In the genomic region with DNA sequence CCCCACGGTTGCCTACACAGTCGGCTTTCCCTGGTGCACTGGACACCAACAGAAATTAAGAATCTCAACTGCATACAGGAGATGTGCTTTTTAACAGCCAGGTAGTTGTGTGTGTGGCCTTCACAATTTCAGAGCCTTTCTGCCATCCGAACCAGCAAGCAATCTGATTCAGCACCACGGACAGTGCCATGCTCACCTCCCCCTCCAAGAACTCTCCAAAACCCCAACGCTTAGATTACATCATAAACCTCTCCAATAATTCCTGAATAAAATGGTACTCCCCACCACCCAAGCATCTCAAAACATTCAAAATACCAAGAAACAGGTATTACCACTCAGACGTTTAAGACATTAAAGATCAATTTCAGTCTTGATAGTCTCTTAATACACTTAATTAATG, we compare ENCODE assay signal across 10 cellular contexts. TPM values are rescaled to one million over a fixed set of nuclear protein-coding genes. Genes with fewer than 3 reads are reported as not detected.
A peak's percentile ranks its signal among the peaks of the same experiment; 100 is the strongest.
DNase-seq lines count a peak whose midpoint lies in the region; ATAC-seq, FAIRE-seq and TF ChIP-seq lines count a peak whose summit lies in the region.
"Had no signal": no experiment of that assay in that cellular context is flagged by ENCODE, and none has a peak within 500 bp of the region (broad histone marks: within the 10 kb centered on the region; RNA-seq: fewer than 3 reads in every experiment).

No MANE protein-coding gene starts in this region.

- TF ChIP-seq RAD21 in SK-N-SH (IDR thresholded peaks at IDR 0.05; ENCODE audit: low read length) = no peak

- no peak overlapping the region for H2AFZ ChIP-seq in SK-N-SH (ENCODE audit: low read depth)

- H3K9ac ChIP-seq in SK-N-SH = no peak overlapping the region

- peaks cover 0 to 2% of the 10 kb centered on the region in 2 experiments; a peak in 1 of 4 replicates for H3K4me1 ChIP-seq in SK-N-SH (ENCODE audit: control insufficient read depth in 1 of 2, insufficient read depth in 2 of 2, low read depth in 1 of 2, low read length in 1 of 2)

- no peaks in the 10 kb centered on the region for H3K9me3 ChIP-seq in SK-N-SH
- H3K9me3 ChIP-seq: tibial artery had no signal

- TF ChIP-seq CTCF in GM12865 (IDR thresholded peaks at IDR 0.05; ENCODE audit: insufficient read depth, low read depth, low read length, missing control alignments) = no peak
- TF ChIP-seq CTCF in SK-N-SH (IDR thresholded peaks at IDR 0.05) = no peak
- TF ChIP-seq CTCF in cardiac fibroblast (IDR thresholded peaks at IDR 0.05; ENCODE audit: low read depth, low read length) = no peak
- TF ChIP-seq CTCF in D721Med (IDR thresholded peaks at IDR 0.05; ENCODE audit: insufficient read depth, missing control alignments) = no peak

- H3K27ac ChIP-seq in SK-N-SH (ENCODE audit: low read depth in 2 of 2, low read length in 1 of 2) = no peak overlapping the region
- H3K27ac ChIP-seq: tibial artery had no signal

- no peaks in the 10 kb centered on the region for H3F3A ChIP-seq in SK-N-SH (replicated peaks; ENCODE audit: insufficient read depth)

- POLR2A ChIA-PET in SK-N-SH (lab: Yijun Ruan, JAX) = no interaction called here

- peaks cover 100% of the 10 kb centered on the region for H4K20me1 ChIP-seq in SK-N-SH (ENCODE audit: insufficient read depth)

- H3K36me3 ChIP-seq in SK-N-SH (replicated peaks in 1 of 2; ENCODE audit: control insufficient read depth in 1 of 2, insufficient read depth in 2 of 2, low read length in 1 of 2) = peaks cover 21 to 22% of the 10 kb centered on the region in 2 experiments

- FAIRE-seq in D721Med (lab: Jason Lieb, UNC) = no peak
- FAIRE-seq: endometrium had no signal

- WGBS in SK-N-SH (ENCODE audit: low lambda C conversion rate) = 71% methylated on average over 6 of the region's 6 CpGs

- no peak overlapping the region for H3K4me3 ChIP-seq in GM12865 (ENCODE audit: low read depth, low read length)
- H3K4me3 ChIP-seq in SK-N-SH (ENCODE audit: low read depth in 2 of 2, low read length in 1 of 2) = no peak overlapping the region
- H3K4me3 ChIP-seq in cardiac fibroblast (replicated peaks in 1 of 2; ENCODE audit: low read depth in 2 of 2, low read length in 2 of 2) = no peak overlapping the region
- H3K4me3 ChIP-seq: tibial artery had no signal

- H3K27me3 ChIP-seq in SK-N-SH (ENCODE audit: insufficient read depth) = no peaks in the 10 kb centered on the region
- H3K27me3 ChIP-seq: tibial artery had no signal

- DNase-seq in GM12865 (ENCODE audit: low read depth) (peak; percentile 65), SK-N-SH (no peak), cardiac fibroblast (ENCODE audit: low read depth in 2 of 2) (peak; percentile 66 to 75), myocyte (ENCODE audit: low read depth) (peak; percentile 71), D721Med (ENCODE audit: insufficient read length, low spot score) (no peak), foreskin melanocyte (no peak)

- ATAC-seq in GM18873 (IDR thresholded peaks at IDR 0.05; ENCODE audit: low FRiP score, unreplicated experiment) (no peak), GM18858 (IDR thresholded peaks at IDR 0.05; ENCODE audit: unreplicated experiment) (no peak)

- TF ChIP-seq EP300 in SK-N-SH (IDR thresholded peaks at IDR 0.05; ENCODE audit: borderline replicate concordance in 1 of 2, low read depth in 1 of 2, low read length in 1 of 2) = no peak

- H3K79me2 ChIP-seq in SK-N-SH (ENCODE audit: insufficient read depth) = peaks cover 100% of the 10 kb centered on the region

- CTCF ChIA-PET in SK-N-SH (lab: Yijun Ruan, JAX) = interaction anchor here (1.4 to 1.5 kb wide), 2 partner anchors 26 to 77 kb away, joined by 4 read pairs; no protein-coding TSS in a partner anchor

- H3K4me2 ChIP-seq in SK-N-SH = no peak overlapping the region

- no peaks in the 10 kb centered on the region for H3K9me2 ChIP-seq in SK-N-SH

TF ChIP-seq in SK-N-SH, 30 proteins besides CTCF, POLR2A, EP300 and RAD21:
- no peak for TF ChIP-seq NFIC (IDR thresholded peaks at IDR 0.05; ENCODE audit: borderline replicate concordance)
- TF ChIP-seq, protein P1, sequence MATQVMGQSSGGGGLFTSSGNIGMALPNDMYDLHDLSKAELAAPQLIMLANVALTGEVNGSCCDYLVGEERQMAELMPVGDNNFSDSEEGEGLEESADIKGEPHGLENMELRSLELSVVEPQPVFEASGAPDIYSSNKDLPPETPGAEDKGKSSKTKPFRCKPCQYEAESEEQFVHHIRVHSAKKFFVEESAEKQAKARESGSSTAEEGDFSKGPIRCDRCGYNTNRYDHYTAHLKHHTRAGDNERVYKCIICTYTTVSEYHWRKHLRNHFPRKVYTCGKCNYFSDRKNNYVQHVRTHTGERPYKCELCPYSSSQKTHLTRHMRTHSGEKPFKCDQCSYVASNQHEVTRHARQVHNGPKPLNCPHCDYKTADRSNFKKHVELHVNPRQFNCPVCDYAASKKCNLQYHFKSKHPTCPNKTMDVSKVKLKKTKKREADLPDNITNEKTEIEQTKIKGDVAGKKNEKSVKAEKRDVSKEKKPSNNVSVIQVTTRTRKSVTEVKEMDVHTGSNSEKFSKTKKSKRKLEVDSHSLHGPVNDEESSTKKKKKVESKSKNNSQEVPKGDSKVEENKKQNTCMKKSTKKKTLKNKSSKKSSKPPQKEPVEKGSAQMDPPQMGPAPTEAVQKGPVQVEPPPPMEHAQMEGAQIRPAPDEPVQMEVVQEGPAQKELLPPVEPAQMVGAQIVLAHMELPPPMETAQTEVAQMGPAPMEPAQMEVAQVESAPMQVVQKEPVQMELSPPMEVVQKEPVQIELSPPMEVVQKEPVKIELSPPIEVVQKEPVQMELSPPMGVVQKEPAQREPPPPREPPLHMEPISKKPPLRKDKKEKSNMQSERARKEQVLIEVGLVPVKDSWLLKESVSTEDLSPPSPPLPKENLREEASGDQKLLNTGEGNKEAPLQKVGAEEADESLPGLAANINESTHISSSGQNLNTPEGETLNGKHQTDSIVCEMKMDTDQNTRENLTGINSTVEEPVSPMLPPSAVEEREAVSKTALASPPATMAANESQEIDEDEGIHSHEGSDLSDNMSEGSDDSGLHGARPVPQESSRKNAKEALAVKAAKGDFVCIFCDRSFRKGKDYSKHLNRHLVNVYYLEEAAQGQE (IDR thresholded peaks at IDR 0.05; ENCODE audit: low read depth, low read length) = peak; percentile 99
- TF ChIP-seq, protein P2, sequence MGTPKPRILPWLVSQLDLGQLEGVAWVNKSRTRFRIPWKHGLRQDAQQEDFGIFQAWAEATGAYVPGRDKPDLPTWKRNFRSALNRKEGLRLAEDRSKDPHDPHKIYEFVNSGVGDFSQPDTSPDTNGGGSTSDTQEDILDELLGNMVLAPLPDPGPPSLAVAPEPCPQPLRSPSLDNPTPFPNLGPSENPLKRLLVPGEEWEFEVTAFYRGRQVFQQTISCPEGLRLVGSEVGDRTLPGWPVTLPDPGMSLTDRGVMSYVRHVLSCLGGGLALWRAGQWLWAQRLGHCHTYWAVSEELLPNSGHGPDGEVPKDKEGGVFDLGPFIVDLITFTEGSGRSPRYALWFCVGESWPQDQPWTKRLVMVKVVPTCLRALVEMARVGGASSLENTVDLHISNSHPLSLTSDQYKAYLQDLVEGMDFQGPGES (IDR thresholded peaks at IDR 0.05; ENCODE audit: low read depth, low read length) = no peak

RNA-seq across cellular contexts. Expression of a gene that starts 31.8 kb away (rescaled TPM):
- 8.4 and 8.6 TPM in 2 replicates for polyA plus RNA-seq in SK-N-SH (2012; rRNA removed)
- 11.0 and 13.7 TPM in 2 replicates for polyA plus RNA-seq in SK-N-SH (2012; cell fraction: cytosol; rRNA removed)
- 24.5 and 33.7 TPM in 2 replicates for polyA plus RNA-seq in SK-N-SH (2012; cell fraction: nucleus; rRNA removed)
- total RNA-seq in myocyte = 57.2 and 69.3 TPM in 2 replicates
- polyA plus RNA-seq in myocyte (2012) = 38.3 TPM

RNA-seq across cellular contexts. Expression of a gene that starts 49.7 kb away (rescaled TPM):
- not detected in 2 replicates for polyA plus RNA-seq in SK-N-SH (2012; rRNA removed)
- not detected in 2 replicates for polyA plus RNA-seq in SK-N-SH (2012; cell fraction: cytosol; rRNA removed)
- not detected in 2 replicates for polyA plus RNA-seq in SK-N-SH (2012; cell fraction: nucleus; rRNA removed)
- total RNA-seq in myocyte = not detected in 2 replicates
- polyA plus RNA-seq in myocyte (2012) = not detected

Comparison
In these comparisons a context has a peak if more than half of its experiments do, and no peak if none do; other contexts are left out.
1. DNase-seq: peak in GM12865 (single experiment), cardiac fibroblast (2 of 2) and myocyte (single experiment); none in SK-N-SH (single experiment), D721Med (single experiment) and foreskin melanocyte (single experiment).